28 cellular contexts compared by ENCODE assay signal in genomic region chr6:128617285-128617684, GRCh38.
"Had no signal": no experiment of that assay in that cellular context is flagged by ENCODE, and none has a peak within 500 bp of the region (broad histone marks: within the 10 kb centered on the region; RNA-seq: fewer than 3 reads in every experiment).

No MANE protein-coding gene starts in this region.

- H3K27me3 ChIP-seq: body of pancreas, dorsolateral prefrontal cortex, right lobe of liver, uterus had no signal

- H3K9me3 Mint-ChIP-seq: natural killer cell treated with Interleukin-12 subunit alpha and Interleukin-12 subunit beta and Interleukin-15 and Interleukin-18, amount 100 ng/mL, for 72 hours had no signal

- H3K4me1 ChIP-seq: body of pancreas, right lobe of liver, uterus had no signal

- H3K36me3 ChIP-seq: right lobe of liver, uterus had no signal

- H3K4me1 Mint-ChIP-seq: activated CD4-positive, alpha-beta T cell treated with anti-CD3 and anti-CD28 coated beads, Interleukin-2, amount 10 ng/mL, durations not matched to agents 24 days and 14 days had no signal

- DNase-seq: activated CD4-positive, alpha-beta memory T cell treated with anti-CD3 and anti-CD28 coated beads for 36 hours; activated CD4-positive, alpha-beta T cell treated with anti-CD3 and anti-CD28 coated beads, Interleukin-2, amount 10 ng/mL, durations not matched to agents 24 days and 14 days; activated CD4-positive, CD25-positive, alpha-beta regulatory T cell treated with anti-CD3 and anti-CD28 coated beads, Interleukin-2, amount 50 U/mL, for 72 hours; activated naive CD4-positive, alpha-beta T cell; activated T-cell treated with anti-CD3 and anti-CD28 coated beads, Interleukin-2, amount 50 U/mL, for 48 hours; aorta; body of pancreas; dorsolateral prefrontal cortex; effector memory CD4-positive, alpha-beta T cell; erythroblast; foreskin fibroblast; head of caudate nucleus; hippocampal formation; left cardiac atrium; left ventricle myocardium superior; mucosa of descending colon; right lobe of liver; stimulated activated CD4-positive, alpha-beta T cell treated with anti-CD3 and anti-CD28 coated beads, Interleukin-12 subunit alpha, Interleukin-12 subunit beta, amount 100 ng/mL, for 4 hours; stimulated activated CD4-positive, alpha-beta T cell treated with anti-CD3 and anti-CD28 coated beads, Interleukin-4, amount 100 ng/mL, for 1 hour; substantia nigra; T1000; uterus had no signal

- H3K27me3 Mint-ChIP-seq: activated CD4-positive, alpha-beta T cell treated with anti-CD3 and anti-CD28 coated beads, Interleukin-2, amount 10 ng/mL, durations not matched to agents 24 days and 14 days; natural killer cell treated with Interleukin-12 subunit alpha and Interleukin-12 subunit beta and Interleukin-15 and Interleukin-18, amount 100 ng/mL, for 72 hours; type B pancreatic cell had no signal

- H3K36me3 Mint-ChIP-seq: activated CD4-positive, alpha-beta memory T cell treated with anti-CD3 and anti-CD28 coated beads for 36 hours; natural killer cell treated with Interleukin-12 subunit alpha and Interleukin-12 subunit beta and Interleukin-15 and Interleukin-18, amount 100 ng/mL, for 72 hours; type B pancreatic cell had no signal

- ATAC-seq: body of pancreas; left cardiac atrium; left ventricle myocardium superior; mucosa of descending colon; natural killer cell treated with Interleukin-12 subunit alpha and Interleukin-12 subunit beta and Interleukin-15 and Interleukin-18, amount 100 ng/mL, for 72 hours; right lobe of liver had no signal

- H3K4me3 Mint-ChIP-seq: activated CD4-positive, alpha-beta memory T cell treated with anti-CD3 and anti-CD28 coated beads for 36 hours; activated CD4-positive, alpha-beta T cell treated with anti-CD3 and anti-CD28 coated beads, Interleukin-2, amount 10 ng/mL, durations not matched to agents 24 days and 14 days; activated naive CD8-positive, alpha-beta T cell; natural killer cell treated with Interleukin-12 subunit alpha and Interleukin-12 subunit beta and Interleukin-15 and Interleukin-18, amount 100 ng/mL, for 72 hours; stimulated activated naive CD8-positive, alpha-beta T cell treated with anti-CD3 and anti-CD28 coated beads, Interleukin-15, Interleukin-2, amounts not matched to agents 100 ng/mL and 50 ng/mL, for 24 hours; T-helper 1 cell treated with Interleukin-12 subunit alpha and Interleukin-12 subunit beta and Interleukin-4 antibody, amounts not matched to agents 30 μg/mL and 1 μg/mL, for 36 hours; type B pancreatic cell had no signal

- H3K27ac Mint-ChIP-seq: activated CD4-positive, alpha-beta memory T cell treated with anti-CD3 and anti-CD28 coated beads for 36 hours; activated CD4-positive, alpha-beta T cell treated with anti-CD3 and anti-CD28 coated beads, Interleukin-2, amount 10 ng/mL, durations not matched to agents 24 days and 14 days; activated naive CD8-positive, alpha-beta T cell; natural killer cell treated with Interleukin-12 subunit alpha and Interleukin-12 subunit beta and Interleukin-15 and Interleukin-18, amount 100 ng/mL, for 72 hours; stimulated activated naive CD8-positive, alpha-beta T cell treated with anti-CD3 and anti-CD28 coated beads, Interleukin-15, Interleukin-2, amounts not matched to agents 100 ng/mL and 50 ng/mL, for 24 hours; T-helper 1 cell treated with Interleukin-12 subunit alpha and Interleukin-12 subunit beta and Interleukin-4 antibody, amounts not matched to agents 30 μg/mL and 1 μg/mL, for 36 hours; type B pancreatic cell had no signal

- H3K27ac ChIP-seq: body of pancreas, coronary artery, dorsolateral prefrontal cortex, right lobe of liver, uterus had no signal

- H3K4me3 ChIP-seq: body of pancreas, coronary artery, dorsolateral prefrontal cortex, mucosa of descending colon, right lobe of liver, uterus had no signal

- H3K9me3 ChIP-seq: body of pancreas, mucosa of descending colon, right lobe of liver, uterus had no signal
